Comparison of ENCODE assay signal across 21 cellular contexts in the genomic region with DNA sequence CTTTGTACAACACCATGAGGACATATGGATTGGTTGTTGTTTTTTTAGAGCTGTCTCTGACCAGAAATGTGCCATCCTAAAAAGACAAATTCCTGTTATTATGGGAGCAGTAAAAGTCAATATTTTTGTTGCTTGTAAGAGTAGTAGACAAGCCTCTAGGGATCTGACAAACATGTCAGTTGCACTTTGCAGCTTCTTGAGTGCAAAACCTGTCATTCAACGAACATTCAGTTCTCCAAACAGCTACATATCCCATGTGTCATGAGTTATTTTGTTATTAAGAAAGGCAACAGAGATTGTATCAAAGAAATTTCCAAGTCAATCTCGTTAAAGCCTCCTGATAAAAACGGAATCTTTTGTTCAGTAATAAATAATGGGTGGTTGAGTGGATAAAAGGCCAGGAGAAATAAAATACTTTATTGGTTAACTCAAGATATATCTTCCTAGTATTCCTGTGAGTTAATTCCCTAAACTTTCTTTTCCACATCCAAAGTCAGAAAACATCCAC. TPM values are rescaled to one million over a fixed set of nuclear protein-coding genes. Genes with fewer than 3 reads are reported as not detected.
DNase-seq lines count a peak whose midpoint lies in the region; ATAC-seq, FAIRE-seq and TF ChIP-seq lines count a peak whose summit lies in the region.
"Had no signal": no experiment of that assay in that cellular context is flagged by ENCODE, and none has a peak within 500 bp of the region (broad histone marks: within the 10 kb centered on the region; RNA-seq: fewer than 3 reads in every experiment).

No MANE protein-coding gene starts in this region.

- no peaks in the 10 kb centered on the region for H3K9me1 ChIP-seq in K562 (ENCODE audit: control insufficient read depth, insufficient read depth, low read length)

- no peak for ATAC-seq in K562

- no peaks in the 10 kb centered on the region for H3K27me3 Mint-ChIP-seq in activated T-cell treated with anti-CD3 and anti-CD28 coated beads, Interleukin-2, amount 50 U/mL, for 24 hours

- no peaks in the 10 kb centered on the region for H3K79me1 ChIP-seq in mesendoderm (ENCODE audit: low read length)

- no peaks in the 10 kb centered on the region for H4K20me1 ChIP-seq in K562 (replicated peaks; ENCODE audit: control insufficient read depth, insufficient read depth, low read length)

- H3K27ac Mint-ChIP-seq in activated T-cell treated with anti-CD3 and anti-CD28 coated beads, Interleukin-2, amount 50 U/mL, for 24 hours, result peak overlapping the region; percentile 53
- H3K27ac Mint-ChIP-seq: HFFc6 had no signal

- no peak overlapping the region for H2BK120ac ChIP-seq in mesendoderm (ENCODE audit: low read depth, low read length)

- FAIRE-seq in H54 (lab: Jason Lieb, UNC) (peak; percentile 20), K562 (lab: Jason Lieb, UNC) (no peak)
- FAIRE-seq: A204.1, GM12892 had no signal

- H3K9ac ChIP-seq in K562 (ENCODE audit: insufficient read depth in 1 of 2, low read depth in 2 of 2, low read length in 2 of 2), result no peak overlapping the region
- no peak overlapping the region for H3K9ac ChIP-seq in mesendoderm (ENCODE audit: low read length)

- H2AK5ac ChIP-seq in mesendoderm (ENCODE audit: low read length), result no peak overlapping the region

- no peak overlapping the region for H3K18ac ChIP-seq in mesendoderm (ENCODE audit: low read length)

- H3K23ac ChIP-seq in mesendoderm (ENCODE audit: low read length), result no peak overlapping the region

- in situ Hi-C loops in K562 (cut with MboI), result no loop called here

- intact Hi-C loops in K562 (cut with micrococcal nuclease), result no loop called here

- TF ChIP-seq RAD21 in K562 (CRISPR knock-in tag; conservative IDR thresholded peaks at IDR 0.05 in 1 of 2, IDR thresholded peaks at IDR 0.05 in 1 of 2), result no peak

- H3K9me3 ChIP-seq in K562 (replicated peaks; ENCODE audit: control insufficient read depth, insufficient read depth, low read depth, low read length) (no peaks in the 10 kb centered on the region), suprapubic skin (no peaks in the 10 kb centered on the region)

- CTCF ChIA-PET in K562 (lab: Yijun Ruan, JAX; ENCODE audit: low intra/inter-chr PET ratio), result no interaction called here

- no peak overlapping the region for H4K5ac ChIP-seq in mesendoderm (ENCODE audit: low read length)

- TF ChIP-seq EP300 in K562 (IDR thresholded peaks at IDR 0.05; ENCODE audit: low read length) (no peak), suprapubic skin (IDR thresholded peaks at IDR 0.05) (no peak)

- H3K4me3 ChIP-seq in K562, result no peak overlapping the region
- no peak overlapping the region for H3K4me3 ChIP-seq in suprapubic skin
- no peak overlapping the region for H3K4me3 ChIP-seq in mesendoderm (ENCODE audit: low read length)

- POLR2A ChIA-PET in K562 (lab: Yijun Ruan, JAX), result interaction anchor here (1.5 kb wide), 1 partner anchor 11 kb away, joined by 3 read pairs; no protein-coding TSS in a partner anchor

- peaks cover 70% of the 10 kb centered on the region for H3K4me1 Mint-ChIP-seq in activated T-cell treated with anti-CD3 and anti-CD28 coated beads, Interleukin-2, amount 50 U/mL, for 24 hours (ENCODE audit: low read depth)

- H3K4me3 Mint-ChIP-seq in activated T-cell treated with anti-CD3 and anti-CD28 coated beads, Interleukin-2, amount 50 U/mL, for 24 hours, result no peak overlapping the region
- H3K4me3 Mint-ChIP-seq: CD14-positive monocyte, HFFc6 had no signal

- peaks cover 0 to 28% of the 10 kb centered on the region in 2 experiments; a peak in 3 of 5 replicates for H3K4me1 ChIP-seq in K562 (replicated peaks in 1 of 2; ENCODE audit: control insufficient read depth in 2 of 2, insufficient read depth in 2 of 2, low read length in 2 of 2)
- peaks cover 60% of the 10 kb centered on the region for H3K4me1 ChIP-seq in suprapubic skin
- no peaks in the 10 kb centered on the region for H3K4me1 ChIP-seq in mesendoderm (ENCODE audit: control insufficient read depth, low read depth, low read length)

- peaks cover 98% of the 10 kb centered on the region for H3K36me3 Mint-ChIP-seq in activated T-cell treated with anti-CD3 and anti-CD28 coated beads, Interleukin-2, amount 50 U/mL, for 24 hours (ENCODE audit: low read depth)

- H3K4ac ChIP-seq in mesendoderm (ENCODE audit: low read depth, low read length), result no peak overlapping the region

- H2BK5ac ChIP-seq in mesendoderm (ENCODE audit: low read length), result no peak overlapping the region

- BruUV-seq in K562 (replicated peaks; lab: Mats Ljungman, UMichigan), result no TSS peak

- H3K79me2 ChIP-seq in K562 (ENCODE audit: control insufficient read depth, insufficient read depth, low read length), result no peaks in the 10 kb centered on the region
- no peaks in the 10 kb centered on the region for H3K79me2 ChIP-seq in mesendoderm (ENCODE audit: control insufficient read depth, insufficient read depth, low read length)

- no peak overlapping the region for H4K8ac ChIP-seq in mesendoderm (ENCODE audit: low read depth, low read length)

- TF ChIP-seq CTCF in K562 (IDR thresholded peaks at IDR 0.05 in 2 of 3, conservative IDR thresholded peaks at IDR 0.05 in 1 of 3; ENCODE audit: insufficient read depth in 2 of 3, low read depth in 1 of 3, low read length in 3 of 3) (no peak), suprapubic skin (IDR thresholded peaks at IDR 0.05) (no peak)

- 5% methylated on average over 3 of the region's 3 CpGs for WGBS in K562 (ENCODE audit: insufficient coverage, low coverage, missing lambda C conversion rate)
- 43% methylated on average over 3 of the region's 3 CpGs for WGBS in suprapubic skin
- WGBS in mesendoderm (ENCODE audit: extremely low coverage, insufficient coverage, low lambda C conversion rate), result no CpG with 5 or more reads among the region's 3 CpGs

- H3K27ac ChIP-seq in K562 (ENCODE audit: extremely low read depth, low read depth, low read length) (no peak overlapping the region), suprapubic skin (peak overlapping the region; percentile 56), mesendoderm (ENCODE audit: low read depth, low read length) (no peak overlapping the region)

- H3K4me2 ChIP-seq in K562 (ENCODE audit: insufficient read depth, low read length) (no peak overlapping the region; the same call in 1 of the 2 replicates), mesendoderm (ENCODE audit: low read length) (no peak overlapping the region)

- H2AFZ ChIP-seq in K562 (ENCODE audit: low read depth, low read length), result peak overlapping the region; percentile 37; the same call in 1 of the 2 replicates

- H3K9me3 Mint-ChIP-seq in activated T-cell treated with anti-CD3 and anti-CD28 coated beads, Interleukin-2, amount 50 U/mL, for 24 hours, result peaks cover 7% of the 10 kb centered on the region
- H3K9me3 Mint-ChIP-seq: HFFc6 had no signal

- no peak overlapping the region for H2BK15ac ChIP-seq in mesendoderm (replicated peaks; ENCODE audit: low read depth)

- H3K36me3 ChIP-seq in K562 (ENCODE audit: control insufficient read depth, insufficient read depth, low read length) (0 out of 3 replicates have a peak, but pooled peaks cover 3% of the 10 kb centered on the region), suprapubic skin (no peaks in the 10 kb centered on the region), mesendoderm (ENCODE audit: control insufficient read depth, insufficient read depth, low read length) (no peaks in the 10 kb centered on the region)

- TF ChIP-seq POLR2A in H54 (IDR thresholded peaks at IDR 0.05; ENCODE audit: low read depth, low read length) (no peak), K562 (conservative IDR thresholded peaks at IDR 0.05) (no peak), suprapubic skin (IDR thresholded peaks at IDR 0.05) (no peak)

- no peak for DNase-seq in activated T-cell treated with anti-CD3 and anti-CD28 coated beads, Interleukin-2, amount 50 U/mL, for 24 hours
- DNase-seq in activated T-cell treated with anti-CD3 and anti-CD28 coated beads for 4 hours (no peak), H54 (ENCODE audit: insufficient read length, low spot score) (no peak), K562 (ENCODE audit: extremely low read depth in 1 of 4, low spot score in 3 of 4) (no peak), suprapubic skin (ENCODE audit: low spot score in 2 of 2) (no peak), GM03348 (ENCODE audit: low spot score) (no peak), DMS79 (lab: John Stamatoyannopoulos, UW) (no peak), mesendoderm (no peak)
- DNase-seq: DMS53; HFFc6; KG1; NCI-H1092; NCI-H1694; NCI-H2107; NCI-H526 treated with DMSO at 0.1 percent for 48 hours; NK-92 treated with Interleukin-12 subunit alpha and Interleukin-12 subunit beta, amount 100 ng/mL, for 24 hours had no signal

- no peak overlapping the region for H3K56ac ChIP-seq in mesendoderm (ENCODE audit: low read length)

- H3K27me3 ChIP-seq in K562 (ENCODE audit: control insufficient read depth in 2 of 2, insufficient read depth in 2 of 2, low read length in 2 of 2) (no peaks in the 10 kb centered on the region; a peak in 1 of 5 replicates), suprapubic skin (no peaks in the 10 kb centered on the region), mesendoderm (ENCODE audit: insufficient read depth, low read length, poor library complexity) (no peaks in the 10 kb centered on the region)

RNA-seq across cellular contexts. Expression of a gene that starts 18.1 kb away (rescaled TPM):
- 0.30 TPM in 1 of 2 replicates, not detected in the other for total RNA-seq in K562 (2011; cell fraction: chromatin; rRNA removed; ENCODE audit: low replicate concordance)
- total RNA-seq in K562 (2011; cell fraction: nucleolus; rRNA removed), result 0.67 TPM in 1 of 2 replicates, not detected in the other
- total RNA-seq in K562 (2011; cell fraction: nucleoplasm; rRNA removed), result 0.22 and 1.2 TPM in 2 replicates
- total RNA-seq in K562 (2014; rRNA removed), result 1.8 and 2.9 TPM in 2 replicates
- total RNA-seq in K562 (2014; rRNA removed; fragmentation: Illumina TruSeq; extraction: Trizol), result 4.3 and 5.3 TPM in 2 replicates
- 2.6 and 4.0 TPM in 2 replicates for total RNA-seq in K562 (2015; rRNA removed; fragmentation: Illumina TruSeq; extraction: Trizol)
- 1.9 and 2.4 TPM in 2 replicates for total RNA-seq in K562 (2021)
- polyA plus RNA-seq in K562 (2011; rRNA removed), result 0.03 and 1.5 TPM in 2 replicates
- 0.18 TPM in 1 of 2 replicates, not detected in the other for polyA plus RNA-seq in K562 (2011; cell fraction: cytosol; rRNA removed)
- 0.57 TPM in 1 of 2 replicates, not detected in the other for polyA plus RNA-seq in K562 (2011; cell fraction: nucleus; rRNA removed)
- 3.5 and 4.1 TPM in 2 replicates for polyA plus RNA-seq in K562 (2012)
- polyA plus RNA-seq in K562 (2014; fragmentation: Illumina TruSeq; extraction: Trizol), result 5.0 and 5.4 TPM in 2 replicates
- 1 to 10 TPM; 6.5 to 7.6 TPM for polyA plus RNA-seq in K562 (2014; fragmentation: Nextera tagmentation; extraction: Ambion mirVana)
- polyA plus RNA-seq in K562 (2014; rRNA removed), result 4.9 and 5.4 TPM in 2 replicates
- polyA minus RNA-seq in K562 (2011; rRNA and poly(A)+ RNA removed), result not detected in 2 replicates
- polyA minus RNA-seq in K562 (2011; cell fraction: cytosol; rRNA and poly(A)+ RNA removed), result not detected in 2 replicates
- 0.40 TPM in 1 of 2 replicates, not detected in the other for polyA minus RNA-seq in K562 (2011; cell fraction: nucleus; rRNA and poly(A)+ RNA removed)
- not detected for total RNA-seq in suprapubic skin
- 1.0 TPM for polyA plus RNA-seq in mesendoderm (2013, experiment 1 of 2)
- 1.2 TPM for polyA plus RNA-seq in mesendoderm (2013, experiment 2 of 2)
- total RNA-seq: G401, HFFc6, M059J had no signal

RNA-seq across cellular contexts. Expression of a gene that starts 46.7 kb away (rescaled TPM):
- total RNA-seq in K562 (2011; cell fraction: chromatin; rRNA removed; ENCODE audit: low replicate concordance), result 47.9 and 68.9 TPM in 2 replicates
- total RNA-seq in K562 (2011; cell fraction: nucleolus; rRNA removed), result 34.0 and 42.2 TPM in 2 replicates
- total RNA-seq in K562 (2011; cell fraction: nucleoplasm; rRNA removed), result 32.6 and 56.7 TPM in 2 replicates
- total RNA-seq in K562 (2014; rRNA removed) (10.6 and 10.7 TPM in 2 replicates), K562 (2014; rRNA removed; fragmentation: Illumina TruSeq; extraction: Trizol) (14.6 TPM in 2 replicates), K562 (2015; rRNA removed; fragmentation: Illumina TruSeq; extraction: Trizol) (18.6 and 19.4 TPM in 2 replicates), K562 (2021) (22.2 and 24.1 TPM in 2 replicates), suprapubic skin (1 to 10 TPM in 3 of 4 donors, not detected in 1; 1.5 to 8.9 (median 7.7) TPM)
- polyA plus RNA-seq in K562 (2011; rRNA removed) (28.5 and 42.2 TPM in 2 replicates), K562 (2014; fragmentation: Illumina TruSeq; extraction: Trizol) (23.6 and 31.3 TPM in 2 replicates), K562 (2014; fragmentation: Nextera tagmentation; extraction: Ambion mirVana) (1 to 10 TPM; 4.0 to 5.2 TPM), K562 (2014; rRNA removed) (12.6 and 14.1 TPM in 2 replicates)
- 17.2 and 28.3 TPM in 2 replicates for polyA plus RNA-seq in K562 (2011; cell fraction: cytosol; rRNA removed)
- 88.9 and 151 TPM in 2 replicates for polyA plus RNA-seq in K562 (2011; cell fraction: nucleus; rRNA removed)
- 30.9 and 61.7 TPM in 2 replicates for polyA plus RNA-seq in K562 (2012)
- 50.8 and 77.5 TPM in 2 replicates for polyA minus RNA-seq in K562 (2011; rRNA and poly(A)+ RNA removed)
- polyA minus RNA-seq in K562 (2011; cell fraction: cytosol; rRNA and poly(A)+ RNA removed), result 19.4 and 21.4 TPM in 2 replicates
- 96.3 and 210 TPM in 2 replicates for polyA minus RNA-seq in K562 (2011; cell fraction: nucleus; rRNA and poly(A)+ RNA removed)
- polyA plus RNA-seq in mesendoderm (2013, experiment 1 of 2), result 0.13 TPM
- polyA plus RNA-seq in mesendoderm (2013, experiment 2 of 2), result 0.10 TPM
- total RNA-seq: G401, HFFc6 had no signal
